ENCODE assay signal across 8 cellular contexts in genomic region chr11:69048718-69049489, GRCh38. TPM values are rescaled to one million over a fixed set of nuclear protein-coding genes. Genes with fewer than 3 reads are reported as not detected.
A peak's percentile ranks its signal among the peaks of the same experiment; 100 is the strongest.
DNase-seq lines count a peak whose midpoint lies in the region; ATAC-seq and TF ChIP-seq lines count a peak whose summit lies in the region.

Gene TPCN2, plus strand, starts transcription at chr11:69048932. Its CDS starts 66 bp downstream, at chr11:69048998.

- H4K20me1 ChIP-seq in H9 (ENCODE audit: control insufficient read depth, insufficient read depth, insufficient read length) (no peaks in the 10 kb centered on the region), MM.1S (ENCODE audit: insufficient read depth, low read length) (no peaks in the 10 kb centered on the region), neural cell (ENCODE audit: insufficient read depth) (no peaks in the 10 kb centered on the region)

- H3K4me2 ChIP-seq in H9 (ENCODE audit: insufficient read depth, insufficient read length, low read length) (peak within 1 kb of the TSS; percentile 74), MM.1S (ENCODE audit: low read depth, low read length) (peak within 1 kb of the TSS; percentile 93), neural cell (ENCODE audit: low read length) (peak within 1 kb of the TSS; percentile 51)

- peak within 1 kb of the TSS in 1 of 3 experiments; percentile 59; a peak in 3 of 7 replicates for H3K27ac Mint-ChIP-seq in H9
- H3K27ac Mint-ChIP-seq in stimulated activated naive CD8-positive, alpha-beta T cell treated with anti-CD3 and anti-CD28 coated beads, Interleukin-15, amount 100 ng/mL, for 72 hours, result peak within 1 kb of the TSS; percentile 81 to 94

- no peak within 1 kb of the TSS for H3K23ac ChIP-seq in H9 (ENCODE audit: insufficient read length, low read depth, low read length)

- DNase-seq in H9 (peak; percentile 97), MM.1S (peak; percentile 91), SHP77 treated with DMSO at 0.1 percent for 48 hours (lab: John Stamatoyannopoulos, UW) (peak; percentile 82), fibroblast of villous mesenchyme (ENCODE audit: low read depth) (peak; percentile 97)
- peak; percentile 96 for DNase-seq in activated effector memory CD4-positive, alpha-beta T cell treated with anti-CD3 and anti-CD28 coated beads, Interleukin-2, amount 50 U/mL, for 16 hours
- peak; percentile 89 to 92 for DNase-seq in stimulated activated naive CD8-positive, alpha-beta T cell treated with anti-CD3 and anti-CD28 coated beads, Interleukin-15, amount 100 ng/mL, for 72 hours

- peaks cover 5% of the 10 kb centered on the region for H3K79me1 ChIP-seq in H9 (ENCODE audit: insufficient read depth, low read depth, low read length, poor library complexity, severe bottlenecking)

- ATAC-seq in stimulated activated naive CD8-positive, alpha-beta T cell treated with anti-CD3 and anti-CD28 coated beads, Interleukin-15, amount 100 ng/mL, for 72 hours, result peak; percentile 95

- peak within 1 kb of the TSS; percentile 27 for H3K18ac ChIP-seq in H9 (ENCODE audit: insufficient read length, low read depth, low read length)

- H3K9ac ChIP-seq in ES-I3 (ENCODE audit: low read depth, low read length) (peak within 1 kb of the TSS; percentile 85), H9 (ENCODE audit: extremely low read depth, insufficient read length, low read length) (peak within 1 kb of the TSS; percentile 39), MM.1S (ENCODE audit: low read length) (peak within 1 kb of the TSS; percentile 99), neural cell (ENCODE audit: low read length) (peak within 1 kb of the TSS; percentile 82)

- H4K91ac ChIP-seq in H9 (ENCODE audit: insufficient read length, low read depth, low read length), result no peak within 1 kb of the TSS

- no peak within 1 kb of the TSS for H2BK12ac ChIP-seq in H9 (ENCODE audit: insufficient read length, low read depth, low read length)

- H3K36me3 Mint-ChIP-seq in H9 (ENCODE audit: insufficient read depth in 1 of 3, low read depth in 3 of 3), result no peaks in the 10 kb centered on the region

- no peaks in the 10 kb centered on the region for H3K9me3 Mint-ChIP-seq in H9
- no peaks in the 10 kb centered on the region for H3K9me3 Mint-ChIP-seq in stimulated activated naive CD8-positive, alpha-beta T cell treated with anti-CD3 and anti-CD28 coated beads, Interleukin-15, amount 100 ng/mL, for 72 hours

- peak within 1 kb of the TSS; percentile 83 for H3K14ac ChIP-seq in H9 (ENCODE audit: insufficient read depth, low read length)

- H2AFZ ChIP-seq in H9 (ENCODE audit: low read length), result no peak within 1 kb of the TSS
- peak within 1 kb of the TSS; percentile 92 for H2AFZ ChIP-seq in MM.1S (ENCODE audit: low read length)
- peak within 1 kb of the TSS; percentile 83 for H2AFZ ChIP-seq in neural cell (ENCODE audit: low read depth, low read length)

- H2BK120ac ChIP-seq in H9 (ENCODE audit: low read depth, low read length, poor library complexity, severe bottlenecking), result no peak within 1 kb of the TSS

- no peak for TF ChIP-seq RAD21 in neural cell (conservative IDR thresholded peaks at IDR 0.05)

- H3F3A ChIP-seq in MM.1S (ENCODE audit: insufficient read depth, low read length), result no peaks in the 10 kb centered on the region
- no peaks in the 10 kb centered on the region for H3F3A ChIP-seq in neural cell (ENCODE audit: insufficient read depth, low read length, poor library complexity, severe bottlenecking)

- TF ChIP-seq EP300 in neural cell (conservative IDR thresholded peaks at IDR 0.05; ENCODE audit: poor library complexity, severe bottlenecking), result peak; percentile 36

- no peak within 1 kb of the TSS for H4K8ac ChIP-seq in H9 (replicated peaks; ENCODE audit: insufficient read length, low read depth, low read length)

- H3K4ac ChIP-seq in H9 (ENCODE audit: low read depth, low read length), result no peak within 1 kb of the TSS; the same call in 1 of the 2 replicates

- peaks cover 32% of the 10 kb centered on the region for H3K4me1 ChIP-seq in ES-I3 (ENCODE audit: insufficient read depth, low read length)
- H3K4me1 ChIP-seq in H9 (ENCODE audit: insufficient read depth, low read length), result peaks cover 4% of the 10 kb centered on the region; the same call in 1 of the 2 replicates
- H3K4me1 ChIP-seq in MM.1S (ENCODE audit: low read length), result peaks cover 15% of the 10 kb centered on the region

- no peak within 1 kb of the TSS for H3T11ph ChIP-seq in H9 (ENCODE audit: low read length)

- no peaks in the 10 kb centered on the region for H3K9me2 ChIP-seq in MM.1S (replicated peaks; ENCODE audit: insufficient read depth, low read length)
- no peaks in the 10 kb centered on the region for H3K9me2 ChIP-seq in neural cell (ENCODE audit: insufficient read depth, low read length)

- H3K36me3 ChIP-seq in ES-I3 (ENCODE audit: insufficient read depth, low read length) (no peaks in the 10 kb centered on the region), MM.1S (replicated peaks; ENCODE audit: insufficient read depth, low read length) (no peaks in the 10 kb centered on the region), neural cell (ENCODE audit: insufficient read depth, low read length) (no peaks in the 10 kb centered on the region)

- peaks cover 27 to 29% of the 10 kb centered on the region in 2 experiments for H3K4me1 Mint-ChIP-seq in H9
- peaks cover 47% of the 10 kb centered on the region for H3K4me1 Mint-ChIP-seq in stimulated activated naive CD8-positive, alpha-beta T cell treated with anti-CD3 and anti-CD28 coated beads, Interleukin-15, amount 100 ng/mL, for 72 hours

- WGBS in H9 (ENCODE audit: extremely low coverage, insufficient read length, low lambda C conversion rate), result no CpG with 5 or more reads among the region's 76 CpGs

- H3K79me2 ChIP-seq in H9 (ENCODE audit: insufficient read depth, low read length) (peaks cover 12% of the 10 kb centered on the region; the same call in 1 of the 2 replicates), MM.1S (ENCODE audit: low read length) (peaks cover 48% of the 10 kb centered on the region), neural cell (replicated peaks; ENCODE audit: insufficient read depth, low read length) (peaks cover 6% of the 10 kb centered on the region)

- no peak within 1 kb of the TSS for H2BK20ac ChIP-seq in H9 (ENCODE audit: low read depth, low read length, poor library complexity, severe bottlenecking)

- H3K56ac ChIP-seq in H9 (ENCODE audit: insufficient read length, low read depth, low read length), result no peak within 1 kb of the TSS

- H2AK5ac ChIP-seq in H9 (ENCODE audit: insufficient read length, low read length), result no peak within 1 kb of the TSS

- peak within 1 kb of the TSS; percentile 65 to 81 for H3K4me3 Mint-ChIP-seq in H9
- peak within 1 kb of the TSS; percentile 83 to 91 for H3K4me3 Mint-ChIP-seq in stimulated activated naive CD8-positive, alpha-beta T cell treated with anti-CD3 and anti-CD28 coated beads, Interleukin-15, amount 100 ng/mL, for 72 hours

- TF ChIP-seq CTCF in H9 (conservative IDR thresholded peaks at IDR 0.05) (no peak), MM.1S (IDR thresholded peaks at IDR 0.05; ENCODE audit: low read length) (no peak), fibroblast of villous mesenchyme (IDR thresholded peaks at IDR 0.05; ENCODE audit: insufficient read depth, low read depth, low read length) (no peak), neural cell (IDR thresholded peaks at IDR 0.05; ENCODE audit: poor library complexity, severe bottlenecking) (no peak)

- peaks cover 5% of the 10 kb centered on the region for H3K23me2 ChIP-seq in H9 (ENCODE audit: insufficient read length, low read depth, low read length, poor library complexity, severe bottlenecking)

- no peaks in the 10 kb centered on the region for H3K27me3 ChIP-seq in H9 (ENCODE audit: insufficient read depth, low read length)
- H3K27me3 ChIP-seq in MM.1S (replicated peaks; ENCODE audit: insufficient read depth, low read length), result no peaks in the 10 kb centered on the region
- no peaks in the 10 kb centered on the region for H3K27me3 ChIP-seq in neural cell (ENCODE audit: insufficient read depth, low read depth, low read length)

- H3K4me3 ChIP-seq in MM.1S (ENCODE audit: low read length) (peak within 1 kb of the TSS; percentile 98), fibroblast of villous mesenchyme (ENCODE audit: low read depth, low read length) (peak within 1 kb of the TSS; percentile 83), neural cell (ENCODE audit: low read length) (peak within 1 kb of the TSS; percentile 96)

- H2BK15ac ChIP-seq in H9 (ENCODE audit: low read depth, low read length), result no peak within 1 kb of the TSS

- H3K27ac ChIP-seq in H9 (ENCODE audit: insufficient read length, low read depth, low read length), result no peak within 1 kb of the TSS
- peak within 1 kb of the TSS; percentile 42; the same call in 1 of the 2 replicates for H3K27ac ChIP-seq in MM.1S (ENCODE audit: low read length)
- peak within 1 kb of the TSS; percentile 5 for H3K27ac ChIP-seq in neural cell (ENCODE audit: low read length)

- H3K27me3 Mint-ChIP-seq in H9 (ENCODE audit: low read depth), result no peaks in the 10 kb centered on the region
- no peaks in the 10 kb centered on the region for H3K27me3 Mint-ChIP-seq in stimulated activated naive CD8-positive, alpha-beta T cell treated with anti-CD3 and anti-CD28 coated beads, Interleukin-15, amount 100 ng/mL, for 72 hours

- no peaks in the 10 kb centered on the region for H3K9me3 ChIP-seq in ES-I3 (ENCODE audit: control insufficient read depth, insufficient read depth, low read length)
- H3K9me3 ChIP-seq in H9 (ENCODE audit: control insufficient read depth, low read depth, low read length), result no peaks in the 10 kb centered on the region
- H3K9me3 ChIP-seq in MM.1S (replicated peaks; ENCODE audit: insufficient read depth, low read length), result no peaks in the 10 kb centered on the region
- no peaks in the 10 kb centered on the region for H3K9me3 ChIP-seq in neural cell (ENCODE audit: low read length)

- no peak within 1 kb of the TSS for H4K5ac ChIP-seq in H9 (ENCODE audit: insufficient read length, low read depth, low read length)

- H2BK5ac ChIP-seq in H9 (ENCODE audit: insufficient read length, low read length), result no peak within 1 kb of the TSS

TF ChIP-seq in neural cell, 6 proteins besides CTCF, POLR2A, EP300 and RAD21 (continues in another document):
- TF ChIP-seq EZH2 (IDR thresholded peaks at IDR 0.05; ENCODE audit: borderline replicate concordance, insufficient read depth, low read length, poor library complexity, severe bottlenecking) (no peak), POLR2AphosphoS5 (IDR thresholded peaks at IDR 0.05) (peak; percentile 85), TAF1 (IDR thresholded peaks at IDR 0.05; ENCODE audit: low read depth) (peak; percentile 60), SMC3 (conservative IDR thresholded peaks at IDR 0.05; ENCODE audit: poor library complexity) (no peak)

RNA-seq across cellular contexts. Expression of gene TPCN2, which starts in this region (rescaled TPM):
- total RNA-seq in H9 (2021) (16.2 and 16.8 TPM in 2 replicates), fibroblast of villous mesenchyme (10.4 and 13.5 TPM in 2 replicates)
- 14.1 and 14.2 TPM in 2 replicates for polyA plus RNA-seq in neural cell
- 7.5 and 7.9 TPM in 2 replicates for polyA minus RNA-seq in neural cell

Comparison
In these comparisons a context has a peak if more than half of its experiments do, and no peak if none do; other contexts are left out.
1. H3K9ac ChIP-seq: peak in every context shown above with its lines; median percentile 99 in MM.1S; 85 in ES-I3; 82 in neural cell; 39 in H9.